8 cellular contexts compared by ENCODE assay signal in the genomic region with DNA sequence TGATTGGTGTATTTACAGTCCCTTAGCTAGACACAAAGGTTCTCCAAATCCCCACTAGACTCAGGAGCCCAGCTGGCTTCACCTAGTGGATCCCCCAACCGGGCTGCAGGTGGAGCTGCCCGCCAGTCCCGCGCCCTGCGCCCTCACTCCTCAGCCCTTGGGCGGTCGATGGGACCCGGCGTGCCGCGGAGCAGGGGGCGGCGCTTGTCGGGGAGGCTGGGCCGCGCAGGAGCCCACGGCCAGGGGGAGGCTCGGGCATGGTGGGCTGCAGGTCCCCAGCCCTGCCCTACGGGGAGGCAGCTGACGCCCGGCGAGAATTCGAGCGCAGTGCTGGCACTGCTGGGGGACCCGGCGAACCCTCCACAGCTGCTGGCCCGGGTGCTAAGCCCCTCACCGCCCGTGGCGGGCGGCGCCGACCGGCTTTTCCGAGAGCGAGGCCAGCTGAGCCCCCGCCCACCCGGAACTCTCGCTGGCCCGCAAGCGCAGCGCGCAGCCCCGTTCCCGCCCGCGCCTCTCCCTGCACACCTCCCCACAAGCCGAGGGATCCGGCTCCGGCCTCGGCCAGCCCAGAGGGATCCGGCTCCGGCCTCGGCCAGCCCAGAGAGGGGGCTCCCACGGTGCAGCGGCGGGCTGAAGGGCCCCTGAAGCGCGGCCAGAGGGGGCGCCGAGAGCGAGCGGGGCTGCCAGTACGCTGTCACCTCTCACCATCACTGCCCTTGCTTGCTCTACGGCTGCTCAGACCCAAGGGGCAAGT. TPM values are rescaled to one million over a fixed set of nuclear protein-coding genes. Genes with fewer than 3 reads are reported as not detected.
DNase-seq lines count a peak whose midpoint lies in the region; ATAC-seq and TF ChIP-seq lines count a peak whose summit lies in the region.

No MANE protein-coding gene starts in this region.

- peaks cover 49 to 75% (median 67%) of the 10 kb centered on the region in 3 donors for H3K27me3 Mint-ChIP-seq in naive B cell

- no peaks in the 10 kb centered on the region for H3K36me3 Mint-ChIP-seq in naive B cell

- H3K4me1 Mint-ChIP-seq in naive B cell, result peaks cover 4 to 11% (median 7%) of the 10 kb centered on the region in 3 donors

- peak overlapping the region in 6 of 8 donors; percentile 20 to 82 (median 64) for H3K4me3 Mint-ChIP-seq in naive B cell

- no peak for TF ChIP-seq CTCF in coronary artery (IDR thresholded peaks at IDR 0.05)

- peak overlapping the region in 1 of 2 donors; percentile 14 for H3K27ac ChIP-seq in coronary artery

- H3K27ac Mint-ChIP-seq in naive B cell, result no peak overlapping the region

- peak overlapping the region; percentile 72 for H3K4me3 ChIP-seq in coronary artery

- ATAC-seq in naive B cell (ENCODE audit: low read depth in 2 of 2) (no peak), HG02678 (IDR thresholded peaks at IDR 0.05; ENCODE audit: unreplicated experiment) (no peak)

- DNase-seq in ACHN (peak; percentile 44), NCI-H1105 treated with DMSO at 0.1 percent for 48 hours (lab: John Stamatoyannopoulos, UW) (peak; percentile 26), coronary artery (ENCODE audit: low spot score) (no peak), naive B cell (no peak), SW480 (ENCODE audit: low spot score) (no peak), NK-92 (lab: John Stamatoyannopoulos, UW; ENCODE audit: unreplicated experiment) (no peak), COLO829 (ENCODE audit: low spot score) (no peak)

- in situ Hi-C loops in ACHN (cut with HindIII; ENCODE audit: low pct_ligation_motif_present, low pct_unique_long_range_greater_than_20kb, low sequenced_read_pairs), result no loop called here

- peaks cover 0 to 10% (median 4%) of the 10 kb centered on the region in 7 donors for H3K9me3 Mint-ChIP-seq in naive B cell

RNA-seq across cellular contexts. Expression of a gene that starts 39.4 kb away (rescaled TPM):
- 1 to 10 TPM; 1.5 to 6.0 (median 3.1) TPM for polyA plus RNA-seq in naive B cell (ENCODE audit: low read depth in 6 of 6)

Comparison
In these comparisons a context has a peak if more than half of its experiments do, and no peak if none do; other contexts are left out.
1. DNase-seq: peak in ACHN (single experiment) and NCI-H1105 treated with DMSO at 0.1 percent for 48 hours (single experiment); none in coronary artery (single experiment), naive B cell (single experiment), SW480 (single experiment), NK-92 (single experiment) and COLO829 (single experiment).